17 cellular contexts compared by ENCODE assay signal in the genomic region with DNA sequence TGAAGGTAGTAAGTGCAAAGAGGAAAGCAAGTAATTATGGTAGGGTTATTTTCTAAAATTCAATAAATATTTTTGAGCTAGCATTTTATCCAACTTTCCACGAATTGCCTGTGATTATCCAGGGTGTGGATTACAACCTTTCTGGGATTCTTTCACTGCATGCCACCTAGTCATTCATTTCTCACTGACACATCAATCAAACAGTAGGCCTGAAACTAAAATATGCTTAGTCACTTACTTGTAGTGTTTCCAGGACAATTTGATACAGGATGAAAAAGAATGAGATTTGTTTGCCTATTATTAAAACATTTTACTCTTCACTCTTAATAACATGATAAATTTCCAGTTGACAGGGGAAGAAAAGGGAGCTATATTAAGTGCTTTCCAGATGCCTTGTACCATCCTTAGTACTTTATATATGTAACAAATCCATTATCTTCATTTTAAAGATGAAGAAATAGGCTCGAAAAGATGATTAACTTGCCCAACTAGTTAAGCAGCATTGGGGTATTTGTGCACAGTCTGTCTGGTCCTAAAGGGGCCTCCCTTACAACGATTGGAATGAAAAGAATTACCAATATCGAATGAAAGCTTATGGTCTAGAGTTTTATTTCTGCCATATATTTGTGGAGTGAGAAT.
DNase-seq lines count a peak whose midpoint lies in the region; ATAC-seq and TF ChIP-seq lines count a peak whose summit lies in the region.
"Had no signal": no experiment of that assay in that cellular context is flagged by ENCODE, and none has a peak within 500 bp of the region (broad histone marks: within the 10 kb centered on the region; RNA-seq: fewer than 3 reads in every experiment).

No MANE protein-coding gene starts in this region.

- H3K27ac Mint-ChIP-seq in HFFc6, result peak overlapping the region; percentile 74
- H3K27ac Mint-ChIP-seq: stimulated activated naive B cell treated with anti-CD40 and anti-IgM and Interleukin-4, amounts not matched to agents 10 μg/mL and 1 μg/mL and 100 μg/mL, for 72 hours had no signal

- peaks cover 13% of the 10 kb centered on the region for H3K36me3 Mint-ChIP-seq in HFFc6 (ENCODE audit: low read depth)
- H3K36me3 Mint-ChIP-seq: stimulated activated naive B cell treated with anti-CD40 and anti-IgM and Interleukin-4, amounts not matched to agents 10 μg/mL and 1 μg/mL and 100 μg/mL, for 72 hours had no signal

- H3K27me3 Mint-ChIP-seq in HFFc6 (ENCODE audit: insufficient read depth), result no peaks in the 10 kb centered on the region
- H3K27me3 Mint-ChIP-seq: stimulated activated naive B cell treated with anti-CD40 and anti-IgM and Interleukin-4, amounts not matched to agents 10 μg/mL and 1 μg/mL and 100 μg/mL, for 72 hours had no signal

- peaks cover 58% of the 10 kb centered on the region for H3K4me1 Mint-ChIP-seq in HFFc6 (ENCODE audit: low read depth)
- H3K4me1 Mint-ChIP-seq: stimulated activated naive B cell treated with anti-CD40 and anti-IgM and Interleukin-4, amounts not matched to agents 10 μg/mL and 1 μg/mL and 100 μg/mL, for 72 hours had no signal

- H3K4me3 Mint-ChIP-seq in HFFc6, result no peak overlapping the region
- H3K4me3 Mint-ChIP-seq: stimulated activated naive B cell treated with anti-CD40 and anti-IgM and Interleukin-4, amounts not matched to agents 10 μg/mL and 1 μg/mL and 100 μg/mL, for 72 hours had no signal

- no peak for ATAC-seq in HG03457 (IDR thresholded peaks at IDR 0.05; ENCODE audit: unreplicated experiment)
- ATAC-seq in GM18858 (IDR thresholded peaks at IDR 0.05; ENCODE audit: unreplicated experiment), result no peak
- ATAC-seq: heart left ventricle; mucosa of descending colon; pancreas; stimulated activated naive B cell treated with anti-CD40 and anti-IgM and Interleukin-4, amounts not matched to agents 10 μg/mL and 1 μg/mL and 100 μg/mL, for 72 hours; upper lobe of right lung had no signal

- H3K9me3 Mint-ChIP-seq in HFFc6, result no peaks in the 10 kb centered on the region
- H3K9me3 Mint-ChIP-seq: stimulated activated naive B cell treated with anti-CD40 and anti-IgM and Interleukin-4, amounts not matched to agents 10 μg/mL and 1 μg/mL and 100 μg/mL, for 72 hours had no signal

- DNase-seq in A172 (ENCODE audit: low spot score), result peak; percentile 34
- no peak for DNase-seq in HFFc6
- DNase-seq in RKO (ENCODE audit: low spot score), result peak; percentile 40
- peak; percentile 25 for DNase-seq in glomerular visceral epithelial cell (ENCODE audit: extremely low spot score)
- DNase-seq in ureter (ENCODE audit: low spot score), result no peak
- DNase-seq in GM19240 (ENCODE audit: insufficient read length, low spot score), result no peak
- DNase-seq: activated naive CD4-positive, alpha-beta T cell; GF-D8; heart left ventricle; Kasumi-1; mucosa of descending colon; NCI-H510A treated with DMSO at 0.1 percent for 48 hours; pancreas; stimulated activated naive B cell treated with anti-CD40 and anti-IgM and Interleukin-4, amounts not matched to agents 10 μg/mL and 1 μg/mL and 100 μg/mL, for 72 hours; upper lobe of right lung had no signal

- no peak for TF ChIP-seq CTCF in HFFc6 (IDR thresholded peaks at IDR 0.05)

Comparison
In these comparisons a context has a peak if more than half of its experiments do, and no peak if none do; other contexts are left out.
1. DNase-seq: peak in A172 (single experiment), RKO (single experiment) and glomerular visceral epithelial cell (single experiment); none in HFFc6 (single experiment), ureter (single experiment) and GM19240 (single experiment).